In the genomic region with DNA sequence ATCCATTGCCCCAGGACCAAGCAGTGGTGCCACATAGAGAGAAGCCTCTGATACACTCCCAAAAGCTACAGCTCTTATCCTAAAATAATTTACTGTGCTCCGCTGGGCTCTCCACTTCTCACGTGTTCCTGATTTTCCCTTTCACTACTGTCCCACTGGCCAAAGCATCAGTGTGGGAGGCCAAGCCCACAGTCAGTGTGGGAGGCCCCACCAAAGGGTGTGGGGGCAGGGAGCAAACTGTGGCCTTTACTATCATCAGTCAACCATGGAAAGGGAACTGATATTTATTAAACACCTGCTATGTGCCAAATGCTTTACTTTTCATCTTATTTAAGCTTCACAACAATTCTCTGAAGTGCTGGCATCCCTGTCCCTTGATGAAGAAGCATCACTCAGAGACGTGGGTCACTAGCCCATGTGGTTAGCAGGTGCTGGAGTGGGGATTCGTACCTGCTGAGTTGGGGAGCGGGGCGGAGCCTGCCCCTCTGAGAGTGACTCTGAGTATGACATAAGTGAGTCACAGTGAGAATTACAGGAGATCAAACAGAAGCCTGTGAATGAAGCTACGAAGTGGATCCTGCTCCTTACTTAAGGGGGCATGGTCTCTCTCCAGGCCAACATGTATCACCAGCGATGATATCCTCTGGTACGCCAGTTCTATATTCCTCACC, we compare ENCODE assay signal across 24 cellular contexts.
"Had no signal": no experiment of that assay in that cellular context is flagged by ENCODE, and none has a peak within 500 bp of the region (broad histone marks: within the 10 kb centered on the region; RNA-seq: fewer than 3 reads in every experiment).

No MANE protein-coding gene starts in this region.

- H3K36me3 ChIP-seq: left ventricle myocardium inferior, pancreas, right atrium auricular region, tibial nerve, WERI-Rb-1 had no signal

- ATAC-seq: activated naive CD4-positive, alpha-beta T cell treated with anti-CD3 and anti-CD28 coated beads, Interleukin-2, amount 50 U/mL, for 72 hours; activated T-helper 17 cell treated with anti-CD3 and anti-CD28 coated beads, Interleukin-2, amount 50 U/mL, for 72 hours; natural killer cell treated with Interleukin-12 subunit alpha and Interleukin-12 subunit beta and Interleukin-15 and Interleukin-18, amount 100 ng/mL, for 72 hours; pancreas; psoas muscle; stimulated activated naive CD8-positive, alpha-beta T cell treated with anti-CD3 and anti-CD28 coated beads, Interleukin-15, Interleukin-2, amounts not matched to agents 100 U/mL and 50 U/mL, for 24 hours had no signal

- H3K4me3 ChIP-seq: left ventricle myocardium inferior, pancreas, psoas muscle, right atrium auricular region, tibial nerve had no signal

- H3K27me3 ChIP-seq: pancreas, right atrium auricular region, tibial nerve had no signal

- H3K4me1 ChIP-seq: pancreas, psoas muscle had no signal

- DNase-seq: activated CD4-positive, CD25-positive, alpha-beta regulatory T cell treated with anti-CD3 and anti-CD28 coated beads, Interleukin-2, amount 50 U/mL, for 72 hours; activated CD8-positive, alpha-beta memory T cell treated with anti-CD3 and anti-CD28 coated beads for 24 hours; activated CD8-positive, alpha-beta memory T cell treated with anti-CD3 and anti-CD28 coated beads, Interleukin-2, amount 50 U/mL, for 4 hours; activated T-cell treated with anti-CD3 and anti-CD28 coated beads, Interleukin-2, amount 50 U/mL, for 24 hours; aorta; caudate nucleus; effector CD4-positive, alpha-beta T cell; erythroblast; foreskin fibroblast; immature natural killer cell; kidney glomerular epithelial cell; left ventricle myocardium inferior; midbrain; pancreas; psoas muscle; stimulated activated CD4-positive, alpha-beta T cell treated with anti-CD3 and anti-CD28 coated beads, Interleukin-4, amount 100 ng/mL, for 24 hours; stimulated activated naive CD8-positive, alpha-beta T cell treated with anti-CD3 and anti-CD28 coated beads, Interleukin-15, Interleukin-2, amounts not matched to agents 100 U/mL and 50 U/mL, for 24 hours; substantia nigra; WERI-Rb-1 had no signal

- H3K9me3 ChIP-seq: left ventricle myocardium inferior, pancreas, psoas muscle, right atrium auricular region, tibial nerve had no signal

- H3K27ac ChIP-seq: left ventricle myocardium inferior, pancreas, psoas muscle, right atrium auricular region, tibial nerve, WERI-Rb-1 had no signal
